Comparison of ENCODE assay signal across 9 cellular contexts in genomic region chr11:14185461-14185860, GRCh38.
"Had no signal": no experiment of that assay in that cellular context is flagged by ENCODE, and none has a peak within 500 bp of the region (broad histone marks: within the 10 kb centered on the region; RNA-seq: fewer than 3 reads in every experiment).

No MANE protein-coding gene starts in this region.

- DNase-seq: GM23248, GOT3, H7, HFFc6, IMR-90 had no signal

- H3K36me3 ChIP-seq: HAP-1 had no signal

- H3K9ac ChIP-seq: GM23248 had no signal

- FAIRE-seq: K562 had no signal

- ATAC-seq: HCT116, K562 had no signal

- H2AFZ ChIP-seq: GM23248 had no signal

- H3K27ac ChIP-seq: GM23248, HL-60 had no signal

- H3K4me3 ChIP-seq: GM23248, HAP-1, K562 had no signal

- H3K4me1 ChIP-seq: HAP-1 had no signal
